In genomic region chr19:54464044-54464623, GRCh38 we compare ENCODE assay signal across 9 cellular contexts. TPM values are rescaled to one million over a fixed set of nuclear protein-coding genes. Genes with fewer than 3 reads are reported as not detected.
DNase-seq lines count a peak whose midpoint lies in the region; ATAC-seq and TF ChIP-seq lines count a peak whose summit lies in the region.
"Had no signal": no experiment of that assay in that cellular context is flagged by ENCODE, and none has a peak within 500 bp of the region (broad histone marks: within the 10 kb centered on the region; RNA-seq: fewer than 3 reads in every experiment).

No MANE protein-coding gene starts in this region.

- WGBS in endodermal cell (ENCODE audit: insufficient coverage in 1 of 2, insufficient read length in 1 of 2), 2 experiments = 0 to 2% methylated on average over 25 to 26 of the region's 26 CpGs

- peak overlapping the region in 2 of 3 donors; percentile 93 for H3K27ac Mint-ChIP-seq in CD4-positive, CD25-positive, alpha-beta regulatory T cell
- H3K27ac Mint-ChIP-seq in activated CD8-positive, alpha-beta memory T cell treated with anti-CD3 and anti-CD28 coated beads, Interleukin-2, amount 10 ng/mL, durations not matched to agents 7 days and 5 days = peak overlapping the region; percentile 87
- H3K27ac Mint-ChIP-seq in endodermal cell = peak overlapping the region; percentile 90
- H3K27ac Mint-ChIP-seq in mesothelial cell of epicardium = peak overlapping the region; percentile 92

- peaks cover 34% of the 10 kb centered on the region for H3K27me3 Mint-ChIP-seq in CD4-positive, CD25-positive, alpha-beta regulatory T cell
- H3K27me3 Mint-ChIP-seq in activated CD8-positive, alpha-beta memory T cell treated with anti-CD3 and anti-CD28 coated beads, Interleukin-2, amount 10 ng/mL, durations not matched to agents 7 days and 5 days = peaks cover 15% of the 10 kb centered on the region
- peaks cover 29% of the 10 kb centered on the region for H3K27me3 Mint-ChIP-seq in endodermal cell (ENCODE audit: insufficient read depth)
- H3K27me3 Mint-ChIP-seq in mesothelial cell of epicardium (ENCODE audit: low read depth) = no peaks in the 10 kb centered on the region

- H3K4me1 Mint-ChIP-seq in CD4-positive, CD25-positive, alpha-beta regulatory T cell = peaks cover 0 to 35% (median 15%) of the 10 kb centered on the region in 4 donors
- H3K4me1 Mint-ChIP-seq in activated CD8-positive, alpha-beta memory T cell treated with anti-CD3 and anti-CD28 coated beads, Interleukin-2, amount 10 ng/mL, durations not matched to agents 7 days and 5 days = peaks cover 22% of the 10 kb centered on the region
- H3K4me1 Mint-ChIP-seq in endodermal cell (no peaks in the 10 kb centered on the region), mesothelial cell of epicardium (peaks cover 24% of the 10 kb centered on the region)

- H3K27me3 ChIP-seq in CD4-positive, CD25-positive, alpha-beta regulatory T cell (ENCODE audit: control insufficient read depth, insufficient read depth, low read length) = no peaks in the 10 kb centered on the region
- peaks cover 7% of the 10 kb centered on the region for H3K27me3 ChIP-seq in endodermal cell (ENCODE audit: control insufficient read depth, insufficient read depth, low read length, poor library complexity, severe bottlenecking)

- peaks cover 19% of the 10 kb centered on the region for H3K36me3 ChIP-seq in CD4-positive, CD25-positive, alpha-beta regulatory T cell (ENCODE audit: control insufficient read depth, insufficient read depth, low read length)
- peaks cover 19% of the 10 kb centered on the region for H3K36me3 ChIP-seq in endodermal cell (ENCODE audit: control insufficient read depth, insufficient read depth, low read length)

- H3K9ac ChIP-seq in endodermal cell (ENCODE audit: extremely low read depth, low read length, poor library complexity, severe bottlenecking) = peak overlapping the region; percentile 62

- CTCF ChIA-PET in activated CD8-positive, alpha-beta memory T cell treated with anti-CD3 and anti-CD28 coated beads, Interleukin-2, amount 10 ng/mL, durations not matched to agents 7 days and 5 days (lab: Charles Lee) = interaction anchor here (0.8 to 1.5 kb wide), 4 partner anchors 14 to 304 kb away, joined by 3 to 8 read pairs (median 4); partner anchors contain the start of gene LENG8

- H3K4me3 ChIP-seq in CD4-positive, CD25-positive, alpha-beta regulatory T cell (ENCODE audit: low read depth, low read length) = peak overlapping the region; percentile 62
- peak overlapping the region; percentile 82 for H3K4me3 ChIP-seq in endodermal cell (ENCODE audit: low read length)

- peak; percentile 56 for ATAC-seq in CD4-positive, CD25-positive, alpha-beta regulatory T cell (ENCODE audit: low read depth in 2 of 2)
- ATAC-seq in GM19455 (IDR thresholded peaks at IDR 0.05; ENCODE audit: unreplicated experiment) (peak; percentile 36), HG03558 (IDR thresholded peaks at IDR 0.05; ENCODE audit: extremely low read depth, unreplicated experiment) (peak; percentile 22)
- peak; percentile 65 for ATAC-seq in activated CD8-positive, alpha-beta memory T cell treated with anti-CD3 and anti-CD28 coated beads, Interleukin-2, amount 10 ng/mL, durations not matched to agents 7 days and 5 days

- peak overlapping the region; percentile 89 to 98 (median 93) for H3K4me3 Mint-ChIP-seq in CD4-positive, CD25-positive, alpha-beta regulatory T cell
- peak overlapping the region; percentile 76 for H3K4me3 Mint-ChIP-seq in activated CD8-positive, alpha-beta memory T cell treated with anti-CD3 and anti-CD28 coated beads, Interleukin-2, amount 10 ng/mL, durations not matched to agents 7 days and 5 days
- H3K4me3 Mint-ChIP-seq in endodermal cell (peak overlapping the region; percentile 68), mesothelial cell of epicardium (peak overlapping the region; percentile 66)

- H3K9me3 ChIP-seq in CD4-positive, CD25-positive, alpha-beta regulatory T cell (ENCODE audit: control insufficient read depth in 2 of 2, low read length in 2 of 2) = no peaks in the 10 kb centered on the region
- no peaks in the 10 kb centered on the region for H3K9me3 ChIP-seq in endodermal cell (ENCODE audit: control insufficient read depth, low read length)

- peaks cover 32% of the 10 kb centered on the region for H3K4me1 ChIP-seq in CD4-positive, CD25-positive, alpha-beta regulatory T cell (ENCODE audit: control insufficient read depth, insufficient read depth, low read length, poor library complexity, severe bottlenecking)
- H3K4me1 ChIP-seq in endodermal cell (ENCODE audit: control insufficient read depth, insufficient read depth, low read length) = no peaks in the 10 kb centered on the region

- no peak for TF ChIP-seq CTCF in endodermal cell (conservative IDR thresholded peaks at IDR 0.05)
- TF ChIP-seq CTCF in mesothelial cell of epicardium (IDR thresholded peaks at IDR 0.05; ENCODE audit: unreplicated experiment) = no peak

- H3K36me3 Mint-ChIP-seq in CD4-positive, CD25-positive, alpha-beta regulatory T cell = peaks cover 7% of the 10 kb centered on the region
- H3K36me3 Mint-ChIP-seq in activated CD8-positive, alpha-beta memory T cell treated with anti-CD3 and anti-CD28 coated beads, Interleukin-2, amount 10 ng/mL, durations not matched to agents 7 days and 5 days = peaks cover 15% of the 10 kb centered on the region
- H3K36me3 Mint-ChIP-seq in endodermal cell (ENCODE audit: low read depth) (peaks cover 19% of the 10 kb centered on the region), mesothelial cell of epicardium (peaks cover 14% of the 10 kb centered on the region)

- peak; percentile 84 to 94 (median 88) for DNase-seq in CD4-positive, CD25-positive, alpha-beta regulatory T cell
- DNase-seq in NOMO-1 (lab: John Stamatoyannopoulos, UW; ENCODE audit: unreplicated experiment in 2 of 2) (peak; percentile 87 to 96), endodermal cell (peak; percentile 99), mesothelial cell of epicardium (ENCODE audit: low spot score in 2 of 2, unreplicated experiment in 2 of 2) (peak; percentile 84 to 86)
- peak; percentile 97 for DNase-seq in activated CD8-positive, alpha-beta memory T cell treated with anti-CD3 and anti-CD28 coated beads, Interleukin-2, amount 10 ng/mL, durations not matched to agents 7 days and 5 days
- DNase-seq in stimulated activated CD8-positive, alpha-beta memory T cell treated with anti-CD3 and anti-CD28 coated beads, Interleukin-4, amount 100 ng/mL, for 4 hours (ENCODE audit: low read depth in 2 of 2, low spot score in 1 of 2) = peak; percentile 54 to 62

- H3K27ac ChIP-seq in CD4-positive, CD25-positive, alpha-beta regulatory T cell (ENCODE audit: insufficient read depth, low read length, poor library complexity, severe bottlenecking) = peak overlapping the region; percentile 85
- peak overlapping the region; percentile 88 for H3K27ac ChIP-seq in endodermal cell (ENCODE audit: low read depth, low read length)

- H3K9me3 Mint-ChIP-seq in CD4-positive, CD25-positive, alpha-beta regulatory T cell = no peaks in the 10 kb centered on the region
- H3K9me3 Mint-ChIP-seq in activated CD8-positive, alpha-beta memory T cell treated with anti-CD3 and anti-CD28 coated beads, Interleukin-2, amount 10 ng/mL, durations not matched to agents 7 days and 5 days (ENCODE audit: low read depth) = no peaks in the 10 kb centered on the region
- H3K9me3 Mint-ChIP-seq in endodermal cell (peaks cover 7% of the 10 kb centered on the region), mesothelial cell of epicardium (no peaks in the 10 kb centered on the region)

RNA-seq across cellular contexts. Expression of gene LENG9, which starts 0.6 kb away (rescaled TPM):
- 3.9 TPM for total RNA-seq in CD4-positive, CD25-positive, alpha-beta regulatory T cell
- polyA plus RNA-seq in CD4-positive, CD25-positive, alpha-beta regulatory T cell = under 1 TPM in 3 of 4 donors, not detected in 1; 0.21 to 0.73 (median 0.33) TPM
- 1 to 10 TPM; 6.3 to 7.2 TPM for total RNA-seq in activated CD8-positive, alpha-beta memory T cell treated with anti-CD3 and anti-CD28 coated beads, Interleukin-2, amount 10 ng/mL, durations not matched to agents 7 days and 5 days
- total RNA-seq in endodermal cell (1 to 10 TPM; 2.5 to 3.5 TPM), mesothelial cell of epicardium (5.5 to 6.8 TPM (median 5.8 TPM) in 3 replicates)
- polyA plus RNA-seq in endodermal cell (2013, experiment 1 of 2) = 1.1 TPM
- polyA plus RNA-seq in endodermal cell (2013, experiment 2 of 2) = 1.1 TPM

RNA-seq across cellular contexts. Expression of gene CDC42EP5, which starts 9.0 kb away (rescaled TPM):
- not detected for total RNA-seq in CD4-positive, CD25-positive, alpha-beta regulatory T cell
- not detected for polyA plus RNA-seq in CD4-positive, CD25-positive, alpha-beta regulatory T cell
- total RNA-seq in activated CD8-positive, alpha-beta memory T cell treated with anti-CD3 and anti-CD28 coated beads, Interleukin-2, amount 10 ng/mL, durations not matched to agents 7 days and 5 days = under 1 TPM in 1 of 2 experiments, not detected in 1; 0.61 TPM
- total RNA-seq in endodermal cell = under 1 TPM in 1 of 2 donors, not detected in 1; 0.49 TPM
- polyA plus RNA-seq in endodermal cell (2013, experiment 1 of 2) = 7.0 TPM
- 8.3 TPM for polyA plus RNA-seq in endodermal cell (2013, experiment 2 of 2)
- 114 to 126 TPM (median 115 TPM) in 3 replicates for total RNA-seq in mesothelial cell of epicardium
- total RNA-seq: T-helper 1 cell treated with Interleukin-12 subunit alpha and Interleukin-12 subunit beta and Interleukin-4 antibody, amounts not matched to agents 30 ng/mL and 1 ng/mL, for 36 hours had no signal

RNA-seq across cellular contexts. Expression of gene LENG8, which starts 15.1 kb away (rescaled TPM):
- 558 TPM for total RNA-seq in CD4-positive, CD25-positive, alpha-beta regulatory T cell
- polyA plus RNA-seq in CD4-positive, CD25-positive, alpha-beta regulatory T cell = 1 to 10 TPM; 3.9 to 8.6 (median 6.1) TPM
- 100 to 1,000 TPM; 191 to 282 TPM for total RNA-seq in activated CD8-positive, alpha-beta memory T cell treated with anti-CD3 and anti-CD28 coated beads, Interleukin-2, amount 10 ng/mL, durations not matched to agents 7 days and 5 days
- total RNA-seq in endodermal cell = 100 to 1,000 TPM; 139 to 171 TPM
- polyA plus RNA-seq in endodermal cell (2013, experiment 1 of 2) = 171 TPM
- 130 TPM for polyA plus RNA-seq in endodermal cell (2013, experiment 2 of 2)
- total RNA-seq in mesothelial cell of epicardium = 296 to 312 TPM (median 307 TPM) in 3 replicates

RNA-seq across cellular contexts. Expression of gene LAIR2, which starts 38.5 kb away (rescaled TPM):
- total RNA-seq in CD4-positive, CD25-positive, alpha-beta regulatory T cell = 62.2 TPM
- polyA plus RNA-seq in CD4-positive, CD25-positive, alpha-beta regulatory T cell = 100 to 1,000 TPM; 123 to 365 (median 158) TPM
- 1 to 10 TPM; 1.4 to 6.8 TPM for total RNA-seq in activated CD8-positive, alpha-beta memory T cell treated with anti-CD3 and anti-CD28 coated beads, Interleukin-2, amount 10 ng/mL, durations not matched to agents 7 days and 5 days
- not detected for total RNA-seq in endodermal cell
- not detected for polyA plus RNA-seq in endodermal cell (2013, experiment 1 of 2)
- not detected for polyA plus RNA-seq in endodermal cell (2013, experiment 2 of 2)
- not detected in 3 replicates for total RNA-seq in mesothelial cell of epicardium

RNA-seq across cellular contexts. Expression of gene TTYH1, which starts 48.9 kb away (rescaled TPM):
- total RNA-seq in CD4-positive, CD25-positive, alpha-beta regulatory T cell = not detected
- polyA plus RNA-seq in CD4-positive, CD25-positive, alpha-beta regulatory T cell = under 1 TPM in 3 of 4 donors, not detected in 1; 0.17 to 1.00 (median 0.31) TPM
- total RNA-seq in activated CD8-positive, alpha-beta memory T cell treated with anti-CD3 and anti-CD28 coated beads, Interleukin-2, amount 10 ng/mL, durations not matched to agents 7 days and 5 days = 1 to 10 TPM in 1 of 2 experiments, under 1 TPM in 1; 0.93 to 1.2 TPM
- total RNA-seq in endodermal cell (1 to 10 TPM; 1.0 to 2.0 TPM), mesothelial cell of epicardium (4.2 to 6.0 TPM (median 5.2 TPM) in 3 replicates)
- polyA plus RNA-seq in endodermal cell (2013, experiment 1 of 2) = 342 TPM
- 263 TPM for polyA plus RNA-seq in endodermal cell (2013, experiment 2 of 2)

Comparison
In these comparisons a context has a peak if more than half of its experiments do, and no peak if none do; other contexts are left out.
1. Peak in every context shown above with its lines: DNase-seq, ATAC-seq, H3K4me3 ChIP-seq and H3K27ac ChIP-seq.
2. RNA of gene CDC42EP5, which starts 9.0 kb away (total RNA-seq): 114 to 126 TPM in mesothelial cell of epicardium; 0.61 TPM in activated CD8-positive, alpha-beta memory T cell treated with anti-CD3 and anti-CD28 coated beads, Interleukin-2, amount 10 ng/mL, durations not matched to agents 7 days and 5 days, 0.49 TPM in endodermal cell and not detected in CD4-positive, CD25-positive, alpha-beta regulatory T cell (single experiment); every median in the first group is over 10 times any median in the second.